In genomic region chr2:96816836-96817702, GRCh38 we compare ENCODE assay signal across 8 cellular contexts. TPM values are rescaled to one million over a fixed set of nuclear protein-coding genes. Genes with fewer than 3 reads are reported as not detected.
A peak's percentile ranks its signal among the peaks of the same experiment; 100 is the strongest.
DNase-seq lines count a peak whose midpoint lies in the region; ATAC-seq and TF ChIP-seq lines count a peak whose summit lies in the region.

No MANE protein-coding gene starts in this region.

- 0 out of 2 replicates have a peak, but pooled peaks cover 3% of the 10 kb centered on the region for H3K9me3 ChIP-seq in SJSA1 (replicated peaks)

- peaks cover 21% of the 10 kb centered on the region for H3K4me1 ChIP-seq in SJSA1 (replicated peaks)
- peaks cover 25% of the 10 kb centered on the region for H3K4me1 ChIP-seq in rectal smooth muscle tissue (ENCODE audit: control insufficient read depth, insufficient read depth, low read length)

- no peak overlapping the region for H3K9ac ChIP-seq in rectal smooth muscle tissue (ENCODE audit: low read length)

- H3K27me3 ChIP-seq in SJSA1 (replicated peaks) (no peaks in the 10 kb centered on the region), rectal smooth muscle tissue (ENCODE audit: control insufficient read depth, insufficient read depth, low read length) (no peaks in the 10 kb centered on the region)

- TF ChIP-seq CTCF in C4-2B (conservative IDR thresholded peaks at IDR 0.05), result no peak
- no peak for TF ChIP-seq CTCF in fibroblast of mammary gland (conservative IDR thresholded peaks at IDR 0.05; ENCODE audit: control insufficient read depth, insufficient read depth, low read depth, low read length)

- H3K27ac ChIP-seq in C4-2B, result peak overlapping the region; percentile 90
- H3K27ac ChIP-seq in SJSA1, result no peak overlapping the region
- H3K27ac ChIP-seq in rectal smooth muscle tissue (ENCODE audit: low read depth, low read length), result peak overlapping the region; percentile 57

- ATAC-seq in GM19468 (IDR thresholded peaks at IDR 0.05; ENCODE audit: extremely low read depth, unreplicated experiment), result peak; percentile 0
- no peak for ATAC-seq in HG02759 (IDR thresholded peaks at IDR 0.05; ENCODE audit: unreplicated experiment)
- no peak for ATAC-seq in HG02571 (IDR thresholded peaks at IDR 0.05; ENCODE audit: unreplicated experiment)

- H3K4me3 ChIP-seq in SJSA1, result peak overlapping the region; percentile 99
- peak overlapping the region; percentile 38 for H3K4me3 ChIP-seq in fibroblast of mammary gland (ENCODE audit: control insufficient read depth, low read depth, low read length)
- peak overlapping the region; percentile 89 for H3K4me3 ChIP-seq in rectal smooth muscle tissue (ENCODE audit: low read length)

- peak in 1 of 2 experiments; percentile 34 for DNase-seq in SJSA1 (ENCODE audit: low read depth in 1 of 2, low spot score in 2 of 2)
- DNase-seq in fibroblast of mammary gland (ENCODE audit: low read depth), result peak; percentile 21
- DNase-seq in activated CD4-positive, alpha-beta T cell treated with anti-CD3 and anti-CD28 coated beads for 4 hours, result no peak

- H3K36me3 ChIP-seq in SJSA1 (peaks cover 20% of the 10 kb centered on the region), rectal smooth muscle tissue (ENCODE audit: control insufficient read depth, insufficient read depth, low read length) (no peaks in the 10 kb centered on the region)

RNA-seq across cellular contexts. Expression of gene CNNM3, which starts 1.0 kb away (rescaled TPM):
- total RNA-seq in SJSA1 (2014; rRNA removed; shearing (Covaris generic)), result 3.0 and 5.3 TPM in 2 replicates

RNA-seq across cellular contexts. Expression of gene ANKRD23, which starts 26.8 kb away (rescaled TPM):
- total RNA-seq in SJSA1 (2014; rRNA removed; shearing (Covaris generic)), result 2.5 and 3.4 TPM in 2 replicates

RNA-seq across cellular contexts. Expression of gene ANKRD39, which starts 40.7 kb away (rescaled TPM):
- 16.3 and 21.5 TPM in 2 replicates for total RNA-seq in SJSA1 (2014; rRNA removed; shearing (Covaris generic))

RNA-seq across cellular contexts. Expression of gene SEMA4C, which starts 52.8 kb away (rescaled TPM):
- 23.0 and 23.4 TPM in 2 replicates for total RNA-seq in SJSA1 (2014; rRNA removed; shearing (Covaris generic))

RNA-seq across cellular contexts. Expression of gene CNNM4, which starts 56.4 kb away (rescaled TPM):
- 3.5 and 7.3 TPM in 2 replicates for total RNA-seq in SJSA1 (2014; rRNA removed; shearing (Covaris generic))

Comparison
In these comparisons a context has a peak if more than half of its experiments do, and no peak if none do; other contexts are left out.
1. H3K4me3 ChIP-seq: peak in every context shown above with its lines; median percentile 99 in SJSA1; 89 in rectal smooth muscle tissue; 38 in fibroblast of mammary gland.